Comparison of ENCODE assay signal across 14 cellular contexts in the genomic region with DNA sequence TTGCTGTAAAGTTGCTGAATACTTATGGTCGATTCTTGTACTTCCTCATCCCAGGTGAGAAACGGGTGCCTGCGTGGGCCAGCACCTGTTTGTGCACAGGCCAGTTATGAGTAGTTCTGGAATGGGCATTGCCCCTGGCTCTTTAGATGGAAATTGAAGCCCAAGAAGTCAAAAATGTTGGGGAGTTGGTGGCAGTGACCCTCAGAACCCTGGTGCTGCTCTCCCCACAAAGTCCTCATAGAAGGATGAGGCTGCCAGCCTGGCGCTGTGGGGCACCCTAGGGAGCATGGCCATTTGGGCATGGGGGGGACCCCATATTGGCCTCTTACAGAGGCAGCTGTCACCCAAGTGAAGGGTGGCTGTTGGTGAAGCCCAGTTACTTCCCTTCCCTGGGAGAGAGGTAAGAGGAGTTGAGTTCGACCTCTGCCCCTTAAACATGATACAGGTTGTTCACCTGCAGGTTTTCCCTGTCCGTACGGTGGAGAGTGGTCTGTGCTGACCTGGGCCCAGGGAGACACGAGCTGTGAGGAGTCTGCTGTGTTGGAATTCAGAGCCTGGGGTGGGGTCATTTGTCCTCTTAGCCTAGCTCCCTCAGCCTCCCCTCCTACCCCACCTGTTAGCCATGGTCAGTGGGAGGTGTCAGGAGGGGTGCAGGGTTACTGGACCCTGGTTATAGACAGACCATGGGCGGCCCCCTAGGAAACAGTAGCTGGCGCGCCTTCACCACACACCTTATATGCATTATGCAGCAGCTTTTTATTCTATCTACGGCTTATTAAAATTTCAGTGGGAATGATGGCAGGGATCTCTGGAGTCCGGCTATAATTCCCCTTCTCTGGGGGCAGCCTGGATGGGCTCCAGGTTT. TPM values are rescaled to one million over a fixed set of nuclear protein-coding genes. Genes with fewer than 3 reads are reported as not detected.
DNase-seq lines count a peak whose midpoint lies in the region; ATAC-seq and TF ChIP-seq lines count a peak whose summit lies in the region.
"Had no signal": no experiment of that assay in that cellular context is flagged by ENCODE, and none has a peak within 500 bp of the region (broad histone marks: within the 10 kb centered on the region; RNA-seq: fewer than 3 reads in every experiment).

No MANE protein-coding gene starts in this region.

- H3K4me1 ChIP-seq in RWPE2 (ENCODE audit: insufficient read depth, poor library complexity, severe bottlenecking) (peaks cover 64% of the 10 kb centered on the region), upper lobe of right lung (peaks cover 13% of the 10 kb centered on the region)
- H3K4me1 ChIP-seq: colonic mucosa had no signal

- no peak for ATAC-seq in RWPE2 (ENCODE audit: low read depth)
- no peak for ATAC-seq in upper lobe of right lung
- no peak for ATAC-seq in HG02759 (IDR thresholded peaks at IDR 0.05; ENCODE audit: unreplicated experiment)
- ATAC-seq: left lung had no signal

- H3K27me3 ChIP-seq in RWPE2 (ENCODE audit: insufficient read depth, poor library complexity, severe bottlenecking) (no peaks in the 10 kb centered on the region), upper lobe of right lung (no peaks in the 10 kb centered on the region)
- H3K27me3 ChIP-seq: colonic mucosa, left lung had no signal

- no peaks in the 10 kb centered on the region for H3K9me3 Mint-ChIP-seq in activated naive CD4-positive, alpha-beta T cell treated with anti-CD3 and anti-CD28 coated beads for 36 hours

- TF ChIP-seq CTCF in RWPE2 (IDR thresholded peaks at IDR 0.05; ENCODE audit: poor library complexity, severe bottlenecking) (no peak), upper lobe of right lung (IDR thresholded peaks at IDR 0.05) (no peak)

- CTCF ChIA-PET in activated naive CD4-positive, alpha-beta T cell treated with anti-CD3 and anti-CD28 coated beads for 36 hours (lab: Charles Lee), result interaction anchor here (1.1 kb wide), 1 partner anchor 46 kb away, joined by 3 read pairs; no protein-coding TSS in a partner anchor

- peak overlapping the region; percentile 90 for H3K27ac Mint-ChIP-seq in activated naive CD4-positive, alpha-beta T cell treated with anti-CD3 and anti-CD28 coated beads for 36 hours
- H3K27ac Mint-ChIP-seq: B cell had no signal

- H3K36me3 ChIP-seq in RWPE2 (ENCODE audit: low read depth), result peaks cover 72% of the 10 kb centered on the region
- peaks cover 23% of the 10 kb centered on the region for H3K36me3 ChIP-seq in upper lobe of right lung
- H3K36me3 ChIP-seq: colonic mucosa had no signal

- H3K9me3 ChIP-seq in RWPE2 (ENCODE audit: severe bottlenecking) (no peaks in the 10 kb centered on the region), upper lobe of right lung (no peaks in the 10 kb centered on the region)
- H3K9me3 ChIP-seq: colonic mucosa, left lung had no signal

- intact Hi-C loops in activated naive CD4-positive, alpha-beta T cell treated with anti-CD3 and anti-CD28 coated beads for 36 hours (cut with micrococcal nuclease), result loop anchor here (10.0 kb wide), 1 partner anchor 1047 kb away; a partner anchor contains a TSS
- intact Hi-C loops in upper lobe of right lung (cut with DNase I), result loop anchor here (10.0 kb wide), 1 partner anchor 173 kb away; no protein-coding TSS in a partner anchor

- H3K27me3 Mint-ChIP-seq in activated naive CD4-positive, alpha-beta T cell treated with anti-CD3 and anti-CD28 coated beads for 36 hours (ENCODE audit: low read depth), result no peaks in the 10 kb centered on the region
- H3K27me3 Mint-ChIP-seq: B cell had no signal

- H3K4me1 Mint-ChIP-seq in activated naive CD4-positive, alpha-beta T cell treated with anti-CD3 and anti-CD28 coated beads for 36 hours (ENCODE audit: low read depth), result peaks cover 82% of the 10 kb centered on the region

- no peak overlapping the region for H3K4me3 Mint-ChIP-seq in activated naive CD4-positive, alpha-beta T cell treated with anti-CD3 and anti-CD28 coated beads for 36 hours
- H3K4me3 Mint-ChIP-seq: B cell had no signal

- DNase-seq in activated naive CD4-positive, alpha-beta T cell treated with anti-CD3 and anti-CD28 coated beads for 36 hours, result no peak
- DNase-seq in activated naive CD4-positive, alpha-beta T cell (lab: John Stamatoyannopoulos, UW), result no peak
- DNase-seq in RWPE2 (ENCODE audit: low spot score) (no peak), epithelial cell of prostate (ENCODE audit: low read depth, low spot score) (no peak), upper lobe of right lung (peak; percentile 41), inferior parietal cortex (ENCODE audit: extremely low spot score) (no peak), UCSD-AML1 (lab: John Stamatoyannopoulos, UW; ENCODE audit: unreplicated experiment) (no peak)
- DNase-seq: colonic mucosa; NCI-H1105; NCI-H774; stimulated activated naive CD4-positive, alpha-beta T cell had no signal

- peaks cover 65% of the 10 kb centered on the region for H3K36me3 Mint-ChIP-seq in activated naive CD4-positive, alpha-beta T cell treated with anti-CD3 and anti-CD28 coated beads for 36 hours (ENCODE audit: low read depth)

- H3K27ac ChIP-seq in RWPE2 (ENCODE audit: poor library complexity, severe bottlenecking) (peak overlapping the region; percentile 95), epithelial cell of prostate (peak overlapping the region; percentile 93), upper lobe of right lung (no peak overlapping the region)
- H3K27ac ChIP-seq: colonic mucosa, left lung had no signal

- H3K4me3 ChIP-seq in RWPE2 (ENCODE audit: severe bottlenecking), result no peak overlapping the region
- no peak overlapping the region for H3K4me3 ChIP-seq in upper lobe of right lung
- H3K4me3 ChIP-seq: colonic mucosa, left lung had no signal

RNA-seq across cellular contexts. Expression of a gene that starts 4.9 kb away (rescaled TPM):
- 100 to 1,000 TPM; 705 to 712 TPM for total RNA-seq in activated naive CD4-positive, alpha-beta T cell treated with anti-CD3 and anti-CD28 coated beads for 36 hours
- 54.7 TPM for total RNA-seq in upper lobe of right lung

RNA-seq across cellular contexts. Expression of a gene that starts 7.2 kb away (rescaled TPM):
- 10 to 100 TPM; 11.7 to 13.8 TPM for total RNA-seq in activated naive CD4-positive, alpha-beta T cell treated with anti-CD3 and anti-CD28 coated beads for 36 hours
- total RNA-seq in upper lobe of right lung, result 32.6 TPM

Comparison
In these comparisons a context has a peak if more than half of its experiments do, and no peak if none do; other contexts are left out.
1. RNA of a gene that starts 4.9 kb away (total RNA-seq): 705 to 712 TPM in activated naive CD4-positive, alpha-beta T cell treated with anti-CD3 and anti-CD28 coated beads for 36 hours; 54.7 TPM in upper lobe of right lung (single experiment); every median in the first group is over 10 times any median in the second.